Comparison of ENCODE assay signal across 8 cellular contexts in genomic region chr1:100894622-100895539, GRCh38. TPM values are rescaled to one million over a fixed set of nuclear protein-coding genes. Genes with fewer than 3 reads are reported as not detected.
A peak's percentile ranks its signal among the peaks of the same experiment; 100 is the strongest.
DNase-seq lines count a peak whose midpoint lies in the region; ATAC-seq and TF ChIP-seq lines count a peak whose summit lies in the region.

TSS of gene EXTL2 (minus strand) at chr1:100894842. CDS start at chr1:100888757, 6,085 bp downstream.

- H3K27me3 ChIP-seq in thoracic aorta (replicated peaks; ENCODE audit: insufficient read depth): no peaks in the 10 kb centered on the region

- peak; percentile 64 for ATAC-seq in thoracic aorta (ENCODE audit: insufficient number of reproducible peaks, low FRiP score, low read depth)

- H3K4me3 ChIP-seq in SK-N-MC (peak within 1 kb of the TSS; percentile 97), thoracic aorta (peak within 1 kb of the TSS; percentile 98)

- H3K27ac Mint-ChIP-seq in activated naive CD8-positive, alpha-beta T cell: peak within 1 kb of the TSS; percentile 99

- peaks cover 8% of the 10 kb centered on the region for H3K9me3 Mint-ChIP-seq in activated naive CD8-positive, alpha-beta T cell (ENCODE audit: low read depth)

- peaks cover 29% of the 10 kb centered on the region for H3K36me3 ChIP-seq in SK-N-MC (ENCODE audit: insufficient read depth, low read length)
- no peaks in the 10 kb centered on the region for H3K36me3 ChIP-seq in thoracic aorta

- peak within 1 kb of the TSS; percentile 92 for H3K9ac ChIP-seq in SK-N-MC (ENCODE audit: insufficient read length)

- H3K9me3 ChIP-seq in SK-N-MC (ENCODE audit: low read depth, low read length): peaks cover 5% of the 10 kb centered on the region; the same call in 1 of the 2 replicates
- no peaks in the 10 kb centered on the region for H3K9me3 ChIP-seq in thoracic aorta

- POLR2A ChIA-PET in HEK293T (lab: Yijun Ruan, JAX): interaction anchor here (0.7 to 2.2 kb wide), 20 partner anchors 10 to 629 kb away, joined by 3 to 39 read pairs (median 3); partner anchors contain the start of genes DPH5 and RTCA

- H3K4me1 ChIP-seq in thoracic aorta (ENCODE audit: control insufficient read depth in 1 of 2, low read depth in 2 of 2): peaks cover 24 to 28% of the 10 kb centered on the region in 2 donors

- H3K4me1 Mint-ChIP-seq in activated naive CD8-positive, alpha-beta T cell (ENCODE audit: low read depth): peaks cover 48% of the 10 kb centered on the region

- peak; percentile 82 for DNase-seq in GM03348 (ENCODE audit: low spot score)
- DNase-seq in HEK293T (ENCODE audit: extremely low spot score): peak; percentile 87
- peak; percentile 62 for DNase-seq in MV-4-11 (lab: John Stamatoyannopoulos, UW)
- peak; percentile 72 for DNase-seq in SK-N-MC (ENCODE audit: low read depth, low spot score)
- peak; percentile 93 for DNase-seq in glomerular visceral epithelial cell (ENCODE audit: extremely low spot score)
- peak; percentile 86 for DNase-seq in occipital lobe (lab: John Stamatoyannopoulos, UW)
- peak; percentile 36 for DNase-seq in thoracic aorta (ENCODE audit: low spot score)

- H3K27ac ChIP-seq in SK-N-MC: peak within 1 kb of the TSS; percentile 92
- H3K27ac ChIP-seq in thoracic aorta: peak within 1 kb of the TSS; percentile 91 to 93

- CTCF ChIA-PET in HEK293T (lab: Yijun Ruan, JAX): interaction anchor here (0.6 kb wide), 1 partner anchor 324 kb away, joined by 3 read pairs; no protein-coding TSS in a partner anchor

- H3K36me3 Mint-ChIP-seq in activated naive CD8-positive, alpha-beta T cell: peaks cover 16% of the 10 kb centered on the region

- TF ChIP-seq CTCF in thoracic aorta (IDR thresholded peaks at IDR 0.05): no peak

- H3K27me3 Mint-ChIP-seq in activated naive CD8-positive, alpha-beta T cell: no peaks in the 10 kb centered on the region

- H3K4me3 Mint-ChIP-seq in activated naive CD8-positive, alpha-beta T cell: peak within 1 kb of the TSS; percentile 99

TF ChIP-seq in HEK293T, 16 proteins besides CTCF, POLR2A, EP300 and RAD21:
- TF ChIP-seq FOXK2 (IDR thresholded peaks at IDR 0.05): no peak
- peak; percentile 54 for TF ChIP-seq L3MBTL2 (conservative IDR thresholded peaks at IDR 0.05)
- no peak for TF ChIP-seq FOXM1 (IDR thresholded peaks at IDR 0.05; ENCODE audit: borderline replicate concordance)
- TF ChIP-seq CTBP1 (IDR thresholded peaks at IDR 0.05; ENCODE audit: borderline replicate concordance): peak; percentile 42; the same call in 1 of the 2 replicates
- peak; percentile 46 for TF ChIP-seq ELF4 (IDR thresholded peaks at IDR 0.05)
- TF ChIP-seq, protein P1, sequence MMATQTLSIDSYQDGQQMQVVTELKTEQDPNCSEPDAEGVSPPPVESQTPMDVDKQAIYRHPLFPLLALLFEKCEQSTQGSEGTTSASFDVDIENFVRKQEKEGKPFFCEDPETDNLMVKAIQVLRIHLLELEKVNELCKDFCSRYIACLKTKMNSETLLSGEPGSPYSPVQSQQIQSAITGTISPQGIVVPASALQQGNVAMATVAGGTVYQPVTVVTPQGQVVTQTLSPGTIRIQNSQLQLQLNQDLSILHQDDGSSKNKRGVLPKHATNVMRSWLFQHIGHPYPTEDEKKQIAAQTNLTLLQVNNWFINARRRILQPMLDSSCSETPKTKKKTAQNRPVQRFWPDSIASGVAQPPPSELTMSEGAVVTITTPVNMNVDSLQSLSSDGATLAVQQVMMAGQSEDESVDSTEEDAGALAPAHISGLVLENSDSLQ (IDR thresholded peaks at IDR 0.05): peak; percentile 83
- TF ChIP-seq ZNF384 (IDR thresholded peaks at IDR 0.05): peak; percentile 84
- peak; percentile 89 for TF ChIP-seq ARNT (IDR thresholded peaks at IDR 0.05)
- TF ChIP-seq BHLHE40 (IDR thresholded peaks at IDR 0.05; ENCODE audit: borderline replicate concordance): no peak
- TF ChIP-seq SUZ12 (IDR thresholded peaks at IDR 0.05): no peak

RNA-seq across cellular contexts. Expression of gene EXTL2, which starts in this region (rescaled TPM):
- total RNA-seq in occipital lobe: 34.5 TPM
- 10 to 100 TPM in 1 of 2 donors, 1 to 10 TPM in 1; 9.6 to 14.5 TPM for total RNA-seq in thoracic aorta

Comparison
In these comparisons a context has a peak if more than half of its experiments do, and no peak if none do; other contexts are left out.
1. Peak in every context shown above with its lines: DNase-seq, ATAC-seq, H3K4me3 ChIP-seq and H3K27ac ChIP-seq.
2. DNase-seq: peak in every context shown above with its lines; median percentile 93 in glomerular visceral epithelial cell; 87 in HEK293T; 86 in occipital lobe; 82 in GM03348; 72 in SK-N-MC; 62 in MV-4-11; 36 in thoracic aorta.